In genomic region chr4:137823007-137823406, GRCh38 we compare ENCODE assay signal across 19 cellular contexts.
DNase-seq lines count a peak whose midpoint lies in the region; ATAC-seq and TF ChIP-seq lines count a peak whose summit lies in the region.
"Had no signal": no experiment of that assay in that cellular context is flagged by ENCODE, and none has a peak within 500 bp of the region (broad histone marks: within the 10 kb centered on the region; RNA-seq: fewer than 3 reads in every experiment).

No MANE protein-coding gene starts in this region.

- H3K9me3 ChIP-seq in mammary epithelial cell (replicated peaks; ENCODE audit: insufficient read depth, low read length) = no peaks in the 10 kb centered on the region
- H3K9me3 ChIP-seq: A549 had no signal

- no peaks in the 10 kb centered on the region for H3K27me3 Mint-ChIP-seq in stimulated activated naive CD8-positive, alpha-beta T cell treated with anti-CD3 and anti-CD28 coated beads, Interleukin-15, amount 100 ng/mL, for 72 hours
- H3K27me3 Mint-ChIP-seq: CD4-positive, alpha-beta memory T cell had no signal

- no peaks in the 10 kb centered on the region for H3K36me3 ChIP-seq in mammary epithelial cell (ENCODE audit: insufficient read depth, low read length)

- H3K9me3 Mint-ChIP-seq in stimulated activated naive CD8-positive, alpha-beta T cell treated with anti-CD3 and anti-CD28 coated beads, Interleukin-15, amount 100 ng/mL, for 72 hours = peaks cover 0 to 5% of the 10 kb centered on the region in 2 donors
- H3K9me3 Mint-ChIP-seq: GM23338, H9, HFFc6 had no signal

- no peak overlapping the region for H3K27ac ChIP-seq in mammary epithelial cell (ENCODE audit: insufficient read depth, low read depth, low read length)
- H3K27ac ChIP-seq: A549 had no signal

- no peaks in the 10 kb centered on the region for H3K79me2 ChIP-seq in mammary epithelial cell (ENCODE audit: insufficient read depth, low read length)

- CTCF ChIA-PET in mammary epithelial cell (lab: Charles Lee; ENCODE audit: low non-redundant PET) = no interaction called here

- H3K27ac Mint-ChIP-seq in stimulated activated naive CD8-positive, alpha-beta T cell treated with anti-CD3 and anti-CD28 coated beads, Interleukin-15, amount 100 ng/mL, for 72 hours = no peak overlapping the region
- H3K27ac Mint-ChIP-seq: CD4-positive, alpha-beta memory T cell; GM23338; H9; HFFc6 had no signal

- no peaks in the 10 kb centered on the region for H3K4me1 Mint-ChIP-seq in stimulated activated naive CD8-positive, alpha-beta T cell treated with anti-CD3 and anti-CD28 coated beads, Interleukin-15, amount 100 ng/mL, for 72 hours
- H3K4me1 Mint-ChIP-seq: CD4-positive, alpha-beta memory T cell had no signal

- H3K27me3 ChIP-seq in mammary epithelial cell (ENCODE audit: insufficient read depth, low read length) = no peaks in the 10 kb centered on the region

- WGBS in mammary epithelial cell (ENCODE audit: low coverage, missing lambda C conversion rate) = 65% methylated on average over 2 of the region's 2 CpGs

- H3K4me3 Mint-ChIP-seq in stimulated activated naive CD8-positive, alpha-beta T cell treated with anti-CD3 and anti-CD28 coated beads, Interleukin-15, amount 100 ng/mL, for 72 hours = no peak overlapping the region
- H3K4me3 Mint-ChIP-seq: CD4-positive, alpha-beta memory T cell; GM23338; H9; HFFc6 had no signal

- intact Hi-C loops in mammary epithelial cell (cut with micrococcal nuclease) = loop anchor here (10.0 kb wide), 1 partner anchor 1052 kb away; no protein-coding TSS in a partner anchor

- TF ChIP-seq CTCF in mammary epithelial cell (conservative IDR thresholded peaks at IDR 0.05 in 1 of 2, IDR thresholded peaks at IDR 0.05 in 1 of 2; ENCODE audit: extremely low read depth in 1 of 2, insufficient read depth in 1 of 2, low read depth in 1 of 2, low read length in 2 of 2) (no peak), epithelial cell of esophagus (IDR thresholded peaks at IDR 0.05; ENCODE audit: insufficient read depth, low read depth, low read length, missing control alignments) (no peak)

- H4K20me1 ChIP-seq in mammary epithelial cell (ENCODE audit: insufficient read depth, low read length) = no peaks in the 10 kb centered on the region

- no peak for ATAC-seq in stimulated activated naive CD8-positive, alpha-beta T cell treated with anti-CD3 and anti-CD28 coated beads, Interleukin-15, amount 100 ng/mL, for 72 hours
- ATAC-seq: A549, GM23338 had no signal

- DNase-seq in ELR (ENCODE audit: low read depth) (peak; percentile 34), HT1080 (ENCODE audit: low read depth) (peak; percentile 25), mammary epithelial cell (peak; percentile 2), epithelial cell of esophagus (ENCODE audit: low read depth) (peak; percentile 41), AG08396 (ENCODE audit: low spot score) (no peak), NCI-H1092 (lab: John Stamatoyannopoulos, UW) (no peak)
- DNase-seq in stimulated activated naive CD8-positive, alpha-beta T cell treated with anti-CD3 and anti-CD28 coated beads, Interleukin-15, amount 100 ng/mL, for 72 hours = no peak
- DNase-seq: 8988T; ACHN; C1 segment of cervical spinal cord; Calu3; CD4-positive, alpha-beta memory T cell; COR-L47; DMS53; DMS79 treated with DMSO at 0.1 percent for 48 hours; H9; HFFc6 had no signal

- dilution Hi-C loops in mammary epithelial cell (cut with HindIII; ENCODE audit: low sequenced_read_pairs) = no loop called here

- in situ Hi-C loops in mammary epithelial cell (cut with MboI; ENCODE audit: low sequenced_read_pairs in 2 of 2) = loop anchor here in 1 of 2 donors (25.0 kb wide), 1 partner anchor 264 kb away; no protein-coding TSS in a partner anchor

- H3K4me2 ChIP-seq in mammary epithelial cell (ENCODE audit: insufficient read depth, low read depth, low read length) = peak overlapping the region; percentile 5
- H3K4me2 ChIP-seq: A549, GM23338 had no signal

- no peak overlapping the region for H2AFZ ChIP-seq in mammary epithelial cell (ENCODE audit: low read depth, low read length)
- H2AFZ ChIP-seq: GM23338 had no signal

- H3K4me3 ChIP-seq in mammary epithelial cell (replicated peaks in 1 of 3; ENCODE audit: insufficient read depth in 1 of 3, low read depth in 2 of 3, low read length in 3 of 3) = no peak overlapping the region
- H3K4me3 ChIP-seq in epithelial cell of esophagus (ENCODE audit: low read length) = no peak overlapping the region
- H3K4me3 ChIP-seq: A549, GM23338 had no signal

- peaks cover 3% of the 10 kb centered on the region for H3K4me1 ChIP-seq in mammary epithelial cell (ENCODE audit: insufficient read depth, low read length)
- H3K4me1 ChIP-seq: A549 had no signal

- H3K9ac ChIP-seq in mammary epithelial cell (ENCODE audit: insufficient read depth, low read length) = no peak overlapping the region

- no TSS peak for BruUV-seq in mammary epithelial cell (replicated peaks; lab: Mats Ljungman, UMichigan)

Comparison
In these comparisons a context has a peak if more than half of its experiments do, and no peak if none do; other contexts are left out.
1. DNase-seq: peak in ELR (single experiment), HT1080 (single experiment), mammary epithelial cell (single experiment) and epithelial cell of esophagus (single experiment); none in stimulated activated naive CD8-positive, alpha-beta T cell treated with anti-CD3 and anti-CD28 coated beads, Interleukin-15, amount 100 ng/mL, for 72 hours (0 of 2), AG08396 (single experiment) and NCI-H1092 (single experiment).